In genomic region chr13:21458816-21459701, GRCh38 we compare ENCODE assay signal across 1 cellular context.
A peak's percentile ranks its signal among the peaks of the same experiment; 100 is the strongest.
TF ChIP-seq lines count a peak whose summit lies in the region.

ZDHHC20 (minus strand) TSS chr13:21459303; CDS start chr13:21459171, 132 bp downstream.

TF ChIP-seq in HEK293, 187 proteins besides CTCF, POLR2A, EP300 and RAD21 (continued from another document and continues in another):
- TF ChIP-seq RBAK (tag by site-specific recombination; IDR thresholded peaks at IDR 0.05), result no peak
- TF ChIP-seq ZNF529 (tag by site-specific recombination; IDR thresholded peaks at IDR 0.05; ENCODE audit: insufficient replicate concordance), result no peak
- no peak for TF ChIP-seq ZNF518A (tag by site-specific recombination; conservative IDR thresholded peaks at IDR 0.05; ENCODE audit: low read depth)
- TF ChIP-seq ZEB2 (tag by site-specific recombination; IDR thresholded peaks at IDR 0.05), result no peak
- TF ChIP-seq ZNF174 (tag by site-specific recombination; IDR thresholded peaks at IDR 0.05), result no peak
- TF ChIP-seq ZFHX2 (tag by site-specific recombination; conservative IDR thresholded peaks at IDR 0.05), result no peak
- no peak for TF ChIP-seq BCL6B (tag by site-specific recombination; IDR thresholded peaks at IDR 0.05)
- no peak for TF ChIP-seq KLF10 (tag by site-specific recombination; IDR thresholded peaks at IDR 0.05)
- TF ChIP-seq ZBTB44 (tag by site-specific recombination; IDR thresholded peaks at IDR 0.05), result no peak
- peak; percentile 26; the same call in 1 of the 2 replicates for TF ChIP-seq ZNF335 (tag by site-specific recombination; conservative IDR thresholded peaks at IDR 0.05)
- TF ChIP-seq ZNF449 (tag by site-specific recombination; IDR thresholded peaks at IDR 0.05), result no peak
- no peak for TF ChIP-seq ZNF558 (tag by site-specific recombination; IDR thresholded peaks at IDR 0.05)
- no peak for TF ChIP-seq ZNF433 (tag by site-specific recombination; IDR thresholded peaks at IDR 0.05; ENCODE audit: low read depth)
- peak; percentile 56; the same call in 1 of the 2 replicates for TF ChIP-seq SP2 (tag by site-specific recombination; IDR thresholded peaks at IDR 0.05)
- TF ChIP-seq INSM2 (tag by site-specific recombination; IDR thresholded peaks at IDR 0.05), result no peak
- no peak for TF ChIP-seq SCRT1 (tag by site-specific recombination; IDR thresholded peaks at IDR 0.05; ENCODE audit: borderline replicate concordance)
- no peak for TF ChIP-seq ZSCAN18 (tag by site-specific recombination; IDR thresholded peaks at IDR 0.05)
- TF ChIP-seq ZNF248 (tag by site-specific recombination; IDR thresholded peaks at IDR 0.05), result no peak
- no peak for TF ChIP-seq ZNF148 (tag by site-specific recombination; IDR thresholded peaks at IDR 0.05; ENCODE audit: borderline replicate concordance)
- TF ChIP-seq OVOL3 (tag by site-specific recombination; IDR thresholded peaks at IDR 0.05), result no peak
- peak; percentile 64; the same call in 1 of the 2 replicates for TF ChIP-seq SCRT2 (tag by site-specific recombination; IDR thresholded peaks at IDR 0.05)
- no peak for TF ChIP-seq ZNF624 (tag by site-specific recombination; IDR thresholded peaks at IDR 0.05)
- TF ChIP-seq ZFP37 (tag by site-specific recombination; IDR thresholded peaks at IDR 0.05), result no peak
- TF ChIP-seq ZBTB20 (tag by site-specific recombination; IDR thresholded peaks at IDR 0.05), result peak; percentile 79
- TF ChIP-seq ZNF214 (tag by site-specific recombination; IDR thresholded peaks at IDR 0.05; ENCODE audit: borderline replicate concordance), result no peak
- TF ChIP-seq ZNF521 (tag by site-specific recombination; IDR thresholded peaks at IDR 0.05), result no peak
- 0 out of 2 replicates have a peak, but pooled peaks have one; percentile 55 for TF ChIP-seq ZBTB6 (tag by site-specific recombination; IDR thresholded peaks at IDR 0.05)
- TF ChIP-seq KLF1 (tag by site-specific recombination; IDR thresholded peaks at IDR 0.05), result no peak
- no peak for TF ChIP-seq ZNF692 (tag by site-specific recombination; IDR thresholded peaks at IDR 0.05)
- no peak for TF ChIP-seq TSHZ1 (tag by site-specific recombination; IDR thresholded peaks at IDR 0.05; ENCODE audit: borderline replicate concordance)
- no peak for TF ChIP-seq ZNF785 (tag by site-specific recombination; IDR thresholded peaks at IDR 0.05)
- no peak for TF ChIP-seq ZNF223 (tag by site-specific recombination; IDR thresholded peaks at IDR 0.05)
- 0 out of 2 replicates have a peak, but pooled peaks have one; percentile 32 for TF ChIP-seq KLF16 (tag by site-specific recombination; IDR thresholded peaks at IDR 0.05)
- TF ChIP-seq SP3 (tag by site-specific recombination; IDR thresholded peaks at IDR 0.05), result peak; percentile 78
- no peak for TF ChIP-seq ZNF274 (IDR thresholded peaks at IDR 0.05; ENCODE audit: low read length)
- TF ChIP-seq ZNF274 (tag by site-specific recombination; IDR thresholded peaks at IDR 0.05; ENCODE audit: borderline replicate concordance), result no peak
- peak; percentile 57; the same call in 1 of the 2 replicates for TF ChIP-seq YY1 (tag by site-specific recombination; IDR thresholded peaks at IDR 0.05)
- no peak for TF ChIP-seq ZNF677 (tag by site-specific recombination; IDR thresholded peaks at IDR 0.05)
- TF ChIP-seq OSR2 (tag by site-specific recombination; IDR thresholded peaks at IDR 0.05), result no peak
